ENCODE assay signal across 8 cellular contexts in genomic region chr7:150295614-150296013, GRCh38. TPM values are rescaled to one million over a fixed set of nuclear protein-coding genes. Genes with fewer than 3 reads are reported as not detected.
"Had no signal": no experiment of that assay in that cellular context is flagged by ENCODE, and none has a peak within 500 bp of the region (broad histone marks: within the 10 kb centered on the region; RNA-seq: fewer than 3 reads in every experiment).

No MANE protein-coding gene starts in this region.

RNA-seq across cellular contexts. Expression of gene LRRC61, which starts 27.5 kb away (rescaled TPM):
- total RNA-seq: LHCN-M2, M059J had no signal

RNA-seq across cellular contexts. Expression of gene ACTR3C, which starts 27.7 kb away (rescaled TPM):
- total RNA-seq: LHCN-M2, M059J had no signal

RNA-seq across cellular contexts. Expression of gene RARRES2, which starts 45.8 kb away (rescaled TPM):
- total RNA-seq: activated CD4-positive, alpha-beta memory T cell treated with anti-CD3 and anti-CD28 coated beads, Interleukin-2, amount 10 ng/mL, durations not matched to agents 7 days and 5 days; activated CD4-positive, alpha-beta T cell treated with anti-CD3 and anti-CD28 coated beads for 36 hours; activated CD8-positive, alpha-beta memory T cell treated with anti-CD3 and anti-CD28 coated beads for 36 hours; activated naive CD4-positive, alpha-beta T cell treated with anti-CD3 and anti-CD28 coated beads for 36 hours; activated T-helper 17 cell treated with anti-CD3 and anti-CD28 coated beads, Interleukin-2, amount 50 U/mL, for 72 hours; T-helper 2 cell treated with Interferon-gamma antibody and Interleukin-4, amounts not matched to agents 100 ng/mL and 5 ng/mL, for 36 hours had no signal
